ENCODE assay signal across 13 cellular contexts in the genomic region with DNA sequence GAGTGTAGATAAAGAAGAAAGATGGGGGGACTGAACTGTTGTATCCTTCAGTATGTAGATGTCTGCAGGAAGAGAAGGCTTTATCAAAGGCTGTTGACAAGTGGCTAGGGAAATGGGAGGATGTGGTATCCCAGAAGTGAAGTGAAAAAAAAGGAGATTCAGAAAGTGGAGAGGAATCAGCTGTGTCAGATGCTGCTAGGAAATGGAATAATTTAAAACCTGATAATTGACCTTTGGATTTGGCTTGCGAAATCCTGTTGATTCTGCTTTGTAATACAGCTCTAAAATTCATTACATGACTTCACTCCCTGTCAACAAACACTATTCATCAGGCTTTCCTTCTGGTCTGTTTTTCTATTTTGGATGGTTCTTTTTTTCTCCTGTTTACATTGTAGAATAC. TPM values are rescaled to one million over a fixed set of nuclear protein-coding genes. Genes with fewer than 3 reads are reported as not detected.
DNase-seq lines count a peak whose midpoint lies in the region; ATAC-seq and TF ChIP-seq lines count a peak whose summit lies in the region.
"Had no signal": no experiment of that assay in that cellular context is flagged by ENCODE, and none has a peak within 500 bp of the region (broad histone marks: within the 10 kb centered on the region; RNA-seq: fewer than 3 reads in every experiment).

No MANE protein-coding gene starts in this region.

- TF ChIP-seq CTCF in A673 (conservative IDR thresholded peaks at IDR 0.05; ENCODE audit: low read depth, low read length) (no peak), colonic mucosa (IDR thresholded peaks at IDR 0.05) (no peak), liver (IDR thresholded peaks at IDR 0.05; ENCODE audit: low read depth, low read length, missing input control) (no peak), MM.1S (IDR thresholded peaks at IDR 0.05; ENCODE audit: low read length) (no peak)

- H3K4me3 ChIP-seq in A673 (ENCODE audit: low read depth, low read length, poor library complexity, severe bottlenecking) (no peak overlapping the region), colonic mucosa (no peak overlapping the region), liver (ENCODE audit: low read depth in 1 of 3, low read length in 3 of 3) (no peak overlapping the region), MM.1S (ENCODE audit: low read length) (no peak overlapping the region)
- H3K4me3 ChIP-seq: ovary, thoracic aorta had no signal

- CTCF ChIA-PET in A673 (lab: Charles Lee), result interaction anchor here (0.6 kb wide), 1 partner anchor 42 kb away, joined by 9 read pairs; no protein-coding TSS in a partner anchor

- no peaks in the 10 kb centered on the region for H3K9me2 ChIP-seq in MM.1S (replicated peaks; ENCODE audit: insufficient read depth, low read length)

- peaks cover 89% of the 10 kb centered on the region for H3K79me2 ChIP-seq in MM.1S (ENCODE audit: low read length)

- H3K9me3 ChIP-seq in A673 (ENCODE audit: low read depth, low read length, poor library complexity, severe bottlenecking), result no peaks in the 10 kb centered on the region
- H3K9me3 ChIP-seq in colonic mucosa, result no peaks in the 10 kb centered on the region
- H3K9me3 ChIP-seq in liver (ENCODE audit: control insufficient read depth in 4 of 4, low read length in 3 of 4), result no peaks in the 10 kb centered on the region
- H3K9me3 ChIP-seq in MM.1S (replicated peaks; ENCODE audit: insufficient read depth, low read length), result no peaks in the 10 kb centered on the region
- H3K9me3 ChIP-seq: ovary, thoracic aorta had no signal

- BruUV-seq in A673 (replicated peaks; lab: Mats Ljungman, UMichigan), result no TSS peak

- H3K27me3 ChIP-seq in A673 (replicated peaks; ENCODE audit: insufficient read depth, low read depth, low read length, poor library complexity) (no peaks in the 10 kb centered on the region), colonic mucosa (no peaks in the 10 kb centered on the region), liver (ENCODE audit: control insufficient read depth in 4 of 4, insufficient read depth in 4 of 4, low read length in 3 of 4) (no peaks in the 10 kb centered on the region), MM.1S (replicated peaks; ENCODE audit: insufficient read depth, low read length) (no peaks in the 10 kb centered on the region)
- H3K27me3 ChIP-seq: ovary had no signal

- peak; percentile 26 to 40 for TF ChIP-seq RAD21 in liver (IDR thresholded peaks at IDR 0.05)

- H3K9ac ChIP-seq in colonic mucosa (ENCODE audit: low read depth in 2 of 2, low read length in 2 of 2) (no peak overlapping the region), liver (ENCODE audit: low read depth in 1 of 2, low read length in 2 of 2) (no peak overlapping the region), MM.1S (ENCODE audit: low read length) (no peak overlapping the region)

- DNase-seq in A673 (ENCODE audit: low spot score) (peak; percentile 21), HT-29 (ENCODE audit: low spot score) (peak; percentile 54), colonic mucosa (no peak), NCI-H1930 (lab: John Stamatoyannopoulos, UW) (no peak), MM.1S (no peak)
- DNase-seq: activated T-cell treated with anti-CD3 and anti-CD28 coated beads, Interleukin-2, amount 50 U/mL, for 48 hours; amygdala; NCI-H1105; ovary had no signal

- intact Hi-C loops in A673 (cut with micrococcal nuclease; ENCODE audit: unreplicated experiment), result no loop called here
- intact Hi-C loops in colonic mucosa (cut with DNase I), result no loop called here

- H3K4me2 ChIP-seq in MM.1S (ENCODE audit: low read depth, low read length), result no peak overlapping the region

- H3K4me1 ChIP-seq in A673 (ENCODE audit: insufficient read depth, low read length, poor library complexity, severe bottlenecking) (peaks cover 33% of the 10 kb centered on the region), colonic mucosa (no peaks in the 10 kb centered on the region), liver (ENCODE audit: control insufficient read depth in 4 of 4, insufficient read depth in 4 of 4, low read length in 3 of 4) (peaks cover 0 to 48% (median 10%) of the 10 kb centered on the region in 4 donors), MM.1S (ENCODE audit: low read length) (0 out of 2 replicates have a peak, but pooled peaks cover under 1% of the 10 kb centered on the region)

- H4K20me1 ChIP-seq in MM.1S (ENCODE audit: insufficient read depth, low read length), result no peaks in the 10 kb centered on the region

- WGBS in liver, result 16% methylated on average over 1 of the region's 1 CpG

- H2AFZ ChIP-seq in MM.1S (ENCODE audit: low read length), result no peak overlapping the region

- 0 out of 2 replicates have a peak, but pooled peaks cover 5% of the 10 kb centered on the region for H3F3A ChIP-seq in MM.1S (ENCODE audit: insufficient read depth, low read length)

- H3K27ac ChIP-seq in A673 (ENCODE audit: low read depth, low read length, poor library complexity, severe bottlenecking) (no peak overlapping the region), colonic mucosa (peak overlapping the region; percentile 49), liver (ENCODE audit: low read depth in 1 of 2, low read length in 2 of 2) (peak overlapping the region; percentile 75 to 87), MM.1S (ENCODE audit: low read length) (no peak overlapping the region)
- H3K27ac ChIP-seq: ovary, thoracic aorta had no signal

- ATAC-seq in HG02642 (IDR thresholded peaks at IDR 0.05; ENCODE audit: poor library complexity, unreplicated experiment) (no peak), HG03139 (IDR thresholded peaks at IDR 0.05; ENCODE audit: unreplicated experiment) (no peak)

- POLR2A ChIA-PET in A673 (lab: Charles Lee; ENCODE audit: low non-redundant PET), result no interaction called here

- H3K36me3 ChIP-seq in A673 (ENCODE audit: insufficient read depth, low read length, poor library complexity, severe bottlenecking) (peaks cover 11% of the 10 kb centered on the region), colonic mucosa (no peaks in the 10 kb centered on the region), liver (ENCODE audit: control insufficient read depth in 4 of 4, insufficient read depth in 3 of 4, low read depth in 1 of 4, low read length in 3 of 4) (peaks cover 0 to 1% (median 0%) of the 10 kb centered on the region in 4 donors), MM.1S (replicated peaks; ENCODE audit: insufficient read depth, low read length) (no peaks in the 10 kb centered on the region)
- H3K36me3 ChIP-seq: ovary, thoracic aorta had no signal

TF ChIP-seq in liver, 16 proteins besides CTCF, POLR2A, EP300 and RAD21 (continues in another document):
- TF ChIP-seq JUND (IDR thresholded peaks at IDR 0.05) (peak; percentile 77 to 89), RXRA (IDR thresholded peaks at IDR 0.05) (peak; percentile 22 to 57), HNF4G (IDR thresholded peaks at IDR 0.05) (peak; percentile 87), EGR1 (IDR thresholded peaks at IDR 0.05; ENCODE audit: low read depth in 2 of 2) (no peak), GABPA (IDR thresholded peaks at IDR 0.05 in 1 of 2, conservative IDR thresholded peaks at IDR 0.05 in 1 of 2) (no peak), SP1 (IDR thresholded peaks at IDR 0.05) (peak; percentile 78), FOXA1 (IDR thresholded peaks at IDR 0.05) (peak; percentile 86), HNF4A (conservative IDR thresholded peaks at IDR 0.05) (peak; percentile 94), NR2F2 (IDR thresholded peaks at IDR 0.05) (peak; percentile 64), TAF1 (conservative IDR thresholded peaks at IDR 0.05) (no peak), YY1 (IDR thresholded peaks at IDR 0.05) (peak; percentile 51)
- TF ChIP-seq, protein P1, sequence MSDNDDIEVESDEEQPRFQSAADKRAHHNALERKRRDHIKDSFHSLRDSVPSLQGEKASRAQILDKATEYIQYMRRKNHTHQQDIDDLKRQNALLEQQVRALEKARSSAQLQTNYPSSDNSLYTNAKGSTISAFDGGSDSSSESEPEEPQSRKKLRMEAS (IDR thresholded peaks at IDR 0.05), result peak; percentile 18
- TF ChIP-seq, protein P2, sequence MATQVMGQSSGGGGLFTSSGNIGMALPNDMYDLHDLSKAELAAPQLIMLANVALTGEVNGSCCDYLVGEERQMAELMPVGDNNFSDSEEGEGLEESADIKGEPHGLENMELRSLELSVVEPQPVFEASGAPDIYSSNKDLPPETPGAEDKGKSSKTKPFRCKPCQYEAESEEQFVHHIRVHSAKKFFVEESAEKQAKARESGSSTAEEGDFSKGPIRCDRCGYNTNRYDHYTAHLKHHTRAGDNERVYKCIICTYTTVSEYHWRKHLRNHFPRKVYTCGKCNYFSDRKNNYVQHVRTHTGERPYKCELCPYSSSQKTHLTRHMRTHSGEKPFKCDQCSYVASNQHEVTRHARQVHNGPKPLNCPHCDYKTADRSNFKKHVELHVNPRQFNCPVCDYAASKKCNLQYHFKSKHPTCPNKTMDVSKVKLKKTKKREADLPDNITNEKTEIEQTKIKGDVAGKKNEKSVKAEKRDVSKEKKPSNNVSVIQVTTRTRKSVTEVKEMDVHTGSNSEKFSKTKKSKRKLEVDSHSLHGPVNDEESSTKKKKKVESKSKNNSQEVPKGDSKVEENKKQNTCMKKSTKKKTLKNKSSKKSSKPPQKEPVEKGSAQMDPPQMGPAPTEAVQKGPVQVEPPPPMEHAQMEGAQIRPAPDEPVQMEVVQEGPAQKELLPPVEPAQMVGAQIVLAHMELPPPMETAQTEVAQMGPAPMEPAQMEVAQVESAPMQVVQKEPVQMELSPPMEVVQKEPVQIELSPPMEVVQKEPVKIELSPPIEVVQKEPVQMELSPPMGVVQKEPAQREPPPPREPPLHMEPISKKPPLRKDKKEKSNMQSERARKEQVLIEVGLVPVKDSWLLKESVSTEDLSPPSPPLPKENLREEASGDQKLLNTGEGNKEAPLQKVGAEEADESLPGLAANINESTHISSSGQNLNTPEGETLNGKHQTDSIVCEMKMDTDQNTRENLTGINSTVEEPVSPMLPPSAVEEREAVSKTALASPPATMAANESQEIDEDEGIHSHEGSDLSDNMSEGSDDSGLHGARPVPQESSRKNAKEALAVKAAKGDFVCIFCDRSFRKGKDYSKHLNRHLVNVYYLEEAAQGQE (IDR thresholded peaks at IDR 0.05), result peak; percentile 50
- TF ChIP-seq, protein P3, sequence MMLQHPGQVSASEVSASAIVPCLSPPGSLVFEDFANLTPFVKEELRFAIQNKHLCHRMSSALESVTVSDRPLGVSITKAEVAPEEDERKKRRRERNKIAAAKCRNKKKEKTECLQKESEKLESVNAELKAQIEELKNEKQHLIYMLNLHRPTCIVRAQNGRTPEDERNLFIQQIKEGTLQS (IDR thresholded peaks at IDR 0.05), result peak; percentile 64

RNA-seq across cellular contexts. Expression of a gene that starts 41.7 kb away (rescaled TPM):
- 52.0 and 52.7 TPM in 2 replicates for total RNA-seq in A673 (2021)
- 24.3 and 25.0 TPM in 2 replicates for total RNA-seq in HT-29 (2014; rRNA removed; shearing (Covaris generic))
- 10 to 100 TPM; 43.8 to 68.9 TPM for total RNA-seq in colonic mucosa
- 10 to 100 TPM; 38.6 to 38.9 TPM for total RNA-seq in liver
- 10 to 100 TPM in 1 of 2 donors, 1 to 10 TPM in 1; 7.7 to 11.7 TPM for polyA plus RNA-seq in liver

Comparison
In these comparisons a context has a peak if more than half of its experiments do, and no peak if none do; other contexts are left out.
1. DNase-seq: peak in A673 (single experiment) and HT-29 (single experiment); none in colonic mucosa (single experiment), NCI-H1930 (0 of 2) and MM.1S (single experiment).
2. H3K27ac ChIP-seq: peak in colonic mucosa (single experiment) and liver (2 of 2); none in A673 (single experiment) and MM.1S (single experiment).